Comparison of ENCODE assay signal across 29 cellular contexts in the genomic region with DNA sequence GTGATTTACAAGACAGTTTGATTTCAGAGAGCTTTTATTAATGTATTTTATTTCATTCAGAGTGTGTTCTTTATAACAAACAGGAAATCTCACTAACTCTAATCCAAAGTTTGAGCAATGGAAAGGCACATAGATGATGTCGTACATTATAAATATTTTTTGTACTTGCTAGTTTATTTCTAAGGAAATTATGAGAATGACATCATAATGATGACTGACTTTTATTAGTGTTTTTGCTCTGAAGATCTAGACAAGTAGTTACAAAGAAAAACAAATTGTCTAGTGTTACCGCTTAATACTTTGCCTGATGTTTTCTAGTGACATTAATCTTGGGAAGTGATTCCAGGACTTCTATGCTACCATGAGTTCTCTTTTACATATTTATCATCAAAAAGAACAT. TPM values are rescaled to one million over a fixed set of nuclear protein-coding genes. Genes with fewer than 3 reads are reported as not detected.
"Had no signal": no experiment of that assay in that cellular context is flagged by ENCODE, and none has a peak within 500 bp of the region (broad histone marks: within the 10 kb centered on the region; RNA-seq: fewer than 3 reads in every experiment).

No MANE protein-coding gene starts in this region.

- H3K27me3 ChIP-seq: neural progenitor cell, ovary, spleen, suprapubic skin, testis, tibial artery, transverse colon, upper lobe of right lung, uterus had no signal

- H3K9me3 ChIP-seq: ovary, psoas muscle, spleen, suprapubic skin, testis, tibial artery, transverse colon, upper lobe of right lung, uterus had no signal

- H3K4me1 ChIP-seq: neural progenitor cell, parathyroid adenoma, psoas muscle, spleen, suprapubic skin, testis, tibial artery, upper lobe of right lung, uterus had no signal

- H2AFZ ChIP-seq: neural progenitor cell, parathyroid adenoma had no signal

- H3K4me2 ChIP-seq: neural progenitor cell, smooth muscle cell had no signal

- DNase-seq: natural killer cell; occipital lobe; ovary; posterior cingulate gyrus; psoas muscle; right cardiac atrium; spleen; stimulated activated CD4-positive, alpha-beta T cell treated with anti-CD3 and anti-CD28 coated beads, Interleukin-12 subunit alpha, Interleukin-12 subunit beta, amount 100 ng/mL, for 4 hours; stimulated activated CD4-positive, alpha-beta T cell treated with anti-CD3 and anti-CD28 coated beads, Interleukin-1b, Interleukin-23, amount 100 ng/mL, for 48 hours; stimulated activated CD4-positive, alpha-beta T cell treated with anti-CD3 and anti-CD28 coated beads, Interleukin-4, amount 100 ng/mL, for 1 hour; stimulated activated CD4-positive, alpha-beta T cell treated with anti-CD3 and anti-CD28 coated beads, Interleukin-4, amount 100 ng/mL, for 4 hours; stimulated activated CD8-positive, alpha-beta memory T cell treated with anti-CD3 and anti-CD28 coated beads, Interleukin-4, amount 100 ng/mL, for 48 hours; stimulated activated naive CD4-positive, alpha-beta T cell; stimulated activated naive CD8-positive, alpha-beta T cell treated with anti-CD3 and anti-CD28 coated beads, Interleukin-15, amount 100 ng/mL, for 72 hours; stimulated activated naive CD8-positive, alpha-beta T cell treated with anti-CD3 and anti-CD28 coated beads, Interleukin-15, Interleukin-2, amounts not matched to agents 100 U/mL and 50 U/mL, for 24 hours; substantia nigra; testis; tibial artery; transverse colon; upper lobe of right lung; uterus had no signal

- H3K4me3 ChIP-seq: neural progenitor cell, ovary, psoas muscle, skin epidermis, smooth muscle cell, spleen, suprapubic skin, testis, tibial artery, transverse colon, upper lobe of right lung, uterus had no signal

- H3K36me3 ChIP-seq: neural progenitor cell, ovary, spleen, suprapubic skin, tibial artery, transverse colon, upper lobe of right lung, uterus had no signal

- ATAC-seq: natural killer cell; psoas muscle; right cardiac atrium; sciatic nerve; stimulated activated memory B cell treated with anti-CD40 and anti-IgM and Interleukin-4, amounts not matched to agents 10 μg/mL and 1 μg/mL and 100 μg/mL, for 72 hours; stimulated activated naive CD8-positive, alpha-beta T cell treated with anti-CD3 and anti-CD28 coated beads, Interleukin-15, amount 100 ng/mL, for 72 hours; stimulated activated naive CD8-positive, alpha-beta T cell treated with anti-CD3 and anti-CD28 coated beads, Interleukin-15, Interleukin-2, amounts not matched to agents 100 U/mL and 50 U/mL, for 24 hours; upper lobe of right lung had no signal

- H3K27ac ChIP-seq: neural progenitor cell, ovary, parathyroid adenoma, psoas muscle, skin epidermis, spleen, suprapubic skin, testis, tibial artery, transverse colon, upper lobe of right lung, uterus had no signal

- H3K9ac ChIP-seq: neural progenitor cell, parathyroid adenoma had no signal

- H3K79me2 ChIP-seq: parathyroid adenoma had no signal

RNA-seq across cellular contexts. Expression of a gene that starts 43.2 kb away (rescaled TPM):
- total RNA-seq: natural killer cell, spleen had no signal
- polyA plus RNA-seq: neural cell, spleen had no signal
